1 cellular context compared by ENCODE assay signal in genomic region chr11:45147017-45147728, GRCh38.
TF ChIP-seq lines count a peak whose summit lies in the region.

No MANE protein-coding gene starts in this region.

TF ChIP-seq in GM12878, 131 proteins besides CTCF, POLR2A, EP300 and RAD21 (continued from another document and continues in another):
- TF ChIP-seq ZBTB4 (CRISPR knock-in tag; IDR thresholded peaks at IDR 0.05), result no peak
- TF ChIP-seq SMC3 (IDR thresholded peaks at IDR 0.05; ENCODE audit: borderline replicate concordance, low read length), result no peak
- no peak for TF ChIP-seq ATF3 (IDR thresholded peaks at IDR 0.05; ENCODE audit: borderline replicate concordance, extremely low read depth, low read depth, low read length)
- no peak for TF ChIP-seq KDM1A (IDR thresholded peaks at IDR 0.05; ENCODE audit: borderline replicate concordance)
- TF ChIP-seq, protein P1, sequence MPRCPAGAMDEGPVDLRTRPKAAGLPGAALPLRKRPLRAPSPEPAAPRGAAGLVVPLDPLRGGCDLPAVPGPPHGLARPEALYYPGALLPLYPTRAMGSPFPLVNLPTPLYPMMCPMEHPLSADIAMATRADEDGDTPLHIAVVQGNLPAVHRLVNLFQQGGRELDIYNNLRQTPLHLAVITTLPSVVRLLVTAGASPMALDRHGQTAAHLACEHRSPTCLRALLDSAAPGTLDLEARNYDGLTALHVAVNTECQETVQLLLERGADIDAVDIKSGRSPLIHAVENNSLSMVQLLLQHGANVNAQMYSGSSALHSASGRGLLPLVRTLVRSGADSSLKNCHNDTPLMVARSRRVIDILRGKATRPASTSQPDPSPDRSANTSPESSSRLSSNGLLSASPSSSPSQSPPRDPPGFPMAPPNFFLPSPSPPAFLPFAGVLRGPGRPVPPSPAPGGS (IDR thresholded peaks at IDR 0.05; ENCODE audit: borderline replicate concordance, insufficient read depth, low read depth, low read length, poor library complexity, severe bottlenecking), result no peak
- peak; percentile 98 for TF ChIP-seq PBX3 (IDR thresholded peaks at IDR 0.05; ENCODE audit: insufficient replicate concordance, low read depth, low read length)
- no peak for TF ChIP-seq JUND (IDR thresholded peaks at IDR 0.05; ENCODE audit: low read depth, low read length)
- TF ChIP-seq NR2F1 (conservative IDR thresholded peaks at IDR 0.05), result no peak
- TF ChIP-seq GABPA (IDR thresholded peaks at IDR 0.05; ENCODE audit: low read depth), result no peak
- TF ChIP-seq STAT3 (IDR thresholded peaks at IDR 0.05; ENCODE audit: low read depth, low read length), result no peak
- TF ChIP-seq, protein P2, sequence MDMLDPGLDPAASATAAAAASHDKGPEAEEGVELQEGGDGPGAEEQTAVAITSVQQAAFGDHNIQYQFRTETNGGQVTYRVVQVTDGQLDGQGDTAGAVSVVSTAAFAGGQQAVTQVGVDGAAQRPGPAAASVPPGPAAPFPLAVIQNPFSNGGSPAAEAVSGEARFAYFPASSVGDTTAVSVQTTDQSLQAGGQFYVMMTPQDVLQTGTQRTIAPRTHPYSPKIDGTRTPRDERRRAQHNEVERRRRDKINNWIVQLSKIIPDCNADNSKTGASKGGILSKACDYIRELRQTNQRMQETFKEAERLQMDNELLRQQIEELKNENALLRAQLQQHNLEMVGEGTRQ (IDR thresholded peaks at IDR 0.05; ENCODE audit: borderline replicate concordance, low read depth, low read length), result no peak
- TF ChIP-seq FOXK2 (IDR thresholded peaks at IDR 0.05), result no peak
- peak; percentile 69; the same call in 1 of the 2 replicates for TF ChIP-seq TAF1 (IDR thresholded peaks at IDR 0.05; ENCODE audit: borderline replicate concordance, low read depth, low read length)
- no peak for TF ChIP-seq ZNF592 (IDR thresholded peaks at IDR 0.05)
- no peak for TF ChIP-seq ZBTB40 (IDR thresholded peaks at IDR 0.05; ENCODE audit: borderline replicate concordance)
- no peak for TF ChIP-seq NR2C1 (IDR thresholded peaks at IDR 0.05)
- no peak for TF ChIP-seq SMAD5 (IDR thresholded peaks at IDR 0.05; ENCODE audit: low read depth)
- TF ChIP-seq, protein P3, sequence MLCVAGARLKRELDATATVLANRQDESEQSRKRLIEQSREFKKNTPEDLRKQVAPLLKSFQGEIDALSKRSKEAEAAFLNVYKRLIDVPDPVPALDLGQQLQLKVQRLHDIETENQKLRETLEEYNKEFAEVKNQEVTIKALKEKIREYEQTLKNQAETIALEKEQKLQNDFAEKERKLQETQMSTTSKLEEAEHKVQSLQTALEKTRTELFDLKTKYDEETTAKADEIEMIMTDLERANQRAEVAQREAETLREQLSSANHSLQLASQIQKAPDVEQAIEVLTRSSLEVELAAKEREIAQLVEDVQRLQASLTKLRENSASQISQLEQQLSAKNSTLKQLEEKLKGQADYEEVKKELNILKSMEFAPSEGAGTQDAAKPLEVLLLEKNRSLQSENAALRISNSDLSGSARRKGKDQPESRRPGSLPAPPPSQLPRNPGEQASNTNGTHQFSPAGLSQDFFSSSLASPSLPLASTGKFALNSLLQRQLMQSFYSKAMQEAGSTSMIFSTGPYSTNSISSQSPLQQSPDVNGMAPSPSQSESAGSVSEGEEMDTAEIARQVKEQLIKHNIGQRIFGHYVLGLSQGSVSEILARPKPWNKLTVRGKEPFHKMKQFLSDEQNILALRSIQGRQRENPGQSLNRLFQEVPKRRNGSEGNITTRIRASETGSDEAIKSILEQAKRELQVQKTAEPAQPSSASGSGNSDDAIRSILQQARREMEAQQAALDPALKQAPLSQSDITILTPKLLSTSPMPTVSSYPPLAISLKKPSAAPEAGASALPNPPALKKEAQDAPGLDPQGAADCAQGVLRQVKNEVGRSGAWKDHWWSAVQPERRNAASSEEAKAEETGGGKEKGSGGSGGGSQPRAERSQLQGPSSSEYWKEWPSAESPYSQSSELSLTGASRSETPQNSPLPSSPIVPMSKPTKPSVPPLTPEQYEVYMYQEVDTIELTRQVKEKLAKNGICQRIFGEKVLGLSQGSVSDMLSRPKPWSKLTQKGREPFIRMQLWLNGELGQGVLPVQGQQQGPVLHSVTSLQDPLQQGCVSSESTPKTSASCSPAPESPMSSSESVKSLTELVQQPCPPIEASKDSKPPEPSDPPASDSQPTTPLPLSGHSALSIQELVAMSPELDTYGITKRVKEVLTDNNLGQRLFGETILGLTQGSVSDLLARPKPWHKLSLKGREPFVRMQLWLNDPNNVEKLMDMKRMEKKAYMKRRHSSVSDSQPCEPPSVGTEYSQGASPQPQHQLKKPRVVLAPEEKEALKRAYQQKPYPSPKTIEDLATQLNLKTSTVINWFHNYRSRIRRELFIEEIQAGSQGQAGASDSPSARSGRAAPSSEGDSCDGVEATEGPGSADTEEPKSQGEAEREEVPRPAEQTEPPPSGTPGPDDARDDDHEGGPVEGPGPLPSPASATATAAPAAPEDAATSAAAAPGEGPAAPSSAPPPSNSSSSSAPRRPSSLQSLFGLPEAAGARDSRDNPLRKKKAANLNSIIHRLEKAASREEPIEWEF (IDR thresholded peaks at IDR 0.05; ENCODE audit: insufficient replicate concordance, low read depth, low read length), result no peak
- no peak for TF ChIP-seq ZNF622 (IDR thresholded peaks at IDR 0.05)
- no peak for TF ChIP-seq HCFC1 (IDR thresholded peaks at IDR 0.05; ENCODE audit: low read length)
- no peak for TF ChIP-seq RAD51 (IDR thresholded peaks at IDR 0.05)
- TF ChIP-seq MTA2 (IDR thresholded peaks at IDR 0.05; ENCODE audit: low read depth), result no peak
- TF ChIP-seq SP1 (IDR thresholded peaks at IDR 0.05; ENCODE audit: low read depth, low read length), result peak; percentile 86
- TF ChIP-seq IRF4 (IDR thresholded peaks at IDR 0.05; ENCODE audit: low read depth, low read length), result no peak
- TF ChIP-seq BCLAF1 (IDR thresholded peaks at IDR 0.05), result no peak
- TF ChIP-seq CHD2 (IDR thresholded peaks at IDR 0.05; ENCODE audit: borderline replicate concordance, low read depth, low read length), result peak; percentile 88
- peak; percentile 56; the same call in 1 of the 2 replicates for TF ChIP-seq POLR2AphosphoS5 (IDR thresholded peaks at IDR 0.05; ENCODE audit: low read length)
- TF ChIP-seq YY1 (IDR thresholded peaks at IDR 0.05; ENCODE audit: low read depth, low read length), result peak; percentile 39; the same call in 1 of the 2 replicates
